Comparison of ENCODE assay signal across 15 cellular contexts in the genomic region with DNA sequence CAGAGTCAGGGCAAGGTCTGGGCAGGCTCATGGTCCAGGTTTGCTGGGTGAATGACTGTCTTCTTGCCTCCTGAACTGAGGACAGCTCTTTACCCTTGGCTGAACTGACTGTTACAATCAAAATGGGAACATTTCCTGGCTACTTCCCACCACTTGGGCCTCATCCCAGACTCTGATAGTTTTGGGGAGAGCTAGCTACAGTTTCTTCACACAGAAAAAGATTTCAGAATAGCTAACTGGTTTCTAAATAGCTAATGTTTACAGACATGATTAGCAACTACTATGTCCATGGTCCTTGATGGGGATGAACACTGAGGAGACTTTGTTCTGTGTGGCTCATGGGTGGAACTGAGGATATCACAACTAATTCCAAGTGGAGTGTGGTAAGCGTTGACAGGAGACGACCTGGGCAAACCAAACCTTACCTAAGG. TPM values are rescaled to one million over a fixed set of nuclear protein-coding genes. Genes with fewer than 3 reads are reported as not detected.
DNase-seq lines count a peak whose midpoint lies in the region; ATAC-seq and TF ChIP-seq lines count a peak whose summit lies in the region.
"Had no signal": no experiment of that assay in that cellular context is flagged by ENCODE, and none has a peak within 500 bp of the region (broad histone marks: within the 10 kb centered on the region; RNA-seq: fewer than 3 reads in every experiment).

No MANE protein-coding gene starts in this region.

- peaks cover 36 to 42% of the 10 kb centered on the region in 2 experiments for H3K4me1 Mint-ChIP-seq in H9
- peaks cover 31% of the 10 kb centered on the region for H3K4me1 Mint-ChIP-seq in mesothelial cell of epicardium

- no peak overlapping the region for H3K18ac ChIP-seq in H9 (ENCODE audit: insufficient read length, low read depth, low read length)

- H4K20me1 ChIP-seq in H9 (ENCODE audit: control insufficient read depth, insufficient read depth, insufficient read length): no peaks in the 10 kb centered on the region

- H3K4ac ChIP-seq in H9 (ENCODE audit: low read depth, low read length): no peak overlapping the region

- H3K27me3 Mint-ChIP-seq in H9 (ENCODE audit: low read depth) (no peaks in the 10 kb centered on the region), mesothelial cell of epicardium (ENCODE audit: low read depth) (no peaks in the 10 kb centered on the region)

- H4K8ac ChIP-seq in H9 (replicated peaks; ENCODE audit: insufficient read length, low read depth, low read length): no peak overlapping the region

- no peaks in the 10 kb centered on the region for H3K27me3 ChIP-seq in H9 (ENCODE audit: insufficient read depth, low read length)
- H3K27me3 ChIP-seq in suprapubic skin: no peaks in the 10 kb centered on the region

- H4K5ac ChIP-seq in H9 (ENCODE audit: insufficient read length, low read depth, low read length): no peak overlapping the region

- no peaks in the 10 kb centered on the region for H3K36me3 ChIP-seq in suprapubic skin

- H3K27ac ChIP-seq in H9 (ENCODE audit: insufficient read length, low read depth, low read length): no peak overlapping the region
- H3K27ac ChIP-seq in suprapubic skin: peak overlapping the region; percentile 4

- H2BK20ac ChIP-seq in H9 (ENCODE audit: low read depth, low read length, poor library complexity, severe bottlenecking): no peak overlapping the region

- DNase-seq in H9: no peak
- peak; percentile 85 for DNase-seq in fibroblast of the aortic adventitia (ENCODE audit: low read depth)
- DNase-seq in mesothelial cell of epicardium (ENCODE audit: low spot score in 2 of 2, unreplicated experiment in 2 of 2): no peak
- DNase-seq in suprapubic skin (ENCODE audit: low spot score in 2 of 2): peak in 1 of 2 donors; percentile 64
- no peak for DNase-seq in omental fat pad (ENCODE audit: low spot score)
- DNase-seq in activated CD8-positive, alpha-beta memory T cell treated with anti-CD3 and anti-CD28 coated beads, Interleukin-2, amount 50 U/mL, for 4 hours: no peak
- DNase-seq in RPMI8226: no peak
- no peak for DNase-seq in NCI-H2107 treated with DMSO at 0.1 percent for 48 hours (lab: John Stamatoyannopoulos, UW; ENCODE audit: unreplicated experiment)
- DNase-seq: activated CD4-positive, CD25-positive, alpha-beta regulatory T cell; dermis blood vessel endothelial cell; foreskin melanocyte; MV-4-11; NCI-H446; OCI-M1; trophoblast cell had no signal

- H4K91ac ChIP-seq in H9 (ENCODE audit: insufficient read length, low read depth, low read length): no peak overlapping the region

- H2BK120ac ChIP-seq in H9 (ENCODE audit: low read depth, low read length, poor library complexity, severe bottlenecking): no peak overlapping the region

- H2BK15ac ChIP-seq in H9 (ENCODE audit: low read depth, low read length): no peak overlapping the region

- H3K4me3 ChIP-seq in fibroblast of the aortic adventitia (ENCODE audit: low read depth, low read length): no peak overlapping the region
- no peak overlapping the region for H3K4me3 ChIP-seq in suprapubic skin

- TF ChIP-seq EP300 in suprapubic skin (IDR thresholded peaks at IDR 0.05): no peak

- H2AFZ ChIP-seq in H9 (ENCODE audit: low read length): no peak overlapping the region

- H3T11ph ChIP-seq in H9 (ENCODE audit: low read length): no peak overlapping the region

- no peak overlapping the region for H3K14ac ChIP-seq in H9 (ENCODE audit: insufficient read depth, low read length)

- no peak overlapping the region for H2AK5ac ChIP-seq in H9 (ENCODE audit: insufficient read length, low read length)

- no peak for TF ChIP-seq POLR2A in suprapubic skin (IDR thresholded peaks at IDR 0.05)

- no peaks in the 10 kb centered on the region for H3K79me1 ChIP-seq in H9 (ENCODE audit: insufficient read depth, low read depth, low read length, poor library complexity, severe bottlenecking)

- H3K9me3 Mint-ChIP-seq in H9: no peaks in the 10 kb centered on the region
- H3K9me3 Mint-ChIP-seq in mesothelial cell of epicardium: no peaks in the 10 kb centered on the region

- no peaks in the 10 kb centered on the region for H3K79me2 ChIP-seq in H9 (ENCODE audit: insufficient read depth, low read length)

- no peaks in the 10 kb centered on the region for H3K23me2 ChIP-seq in H9 (ENCODE audit: insufficient read length, low read depth, low read length, poor library complexity, severe bottlenecking)

- H3K4me2 ChIP-seq in H9 (ENCODE audit: insufficient read depth, insufficient read length, low read length): no peak overlapping the region

- no peak overlapping the region for H2BK12ac ChIP-seq in H9 (ENCODE audit: insufficient read length, low read depth, low read length)

- no peak overlapping the region for H3K56ac ChIP-seq in H9 (ENCODE audit: insufficient read length, low read depth, low read length)

- no peak overlapping the region for H3K9ac ChIP-seq in H9 (ENCODE audit: extremely low read depth, insufficient read length, low read length)

- ATAC-seq in omental fat pad (ENCODE audit: low FRiP score): no peak

- no peak overlapping the region for H3K4me3 Mint-ChIP-seq in H9
- H3K4me3 Mint-ChIP-seq in mesothelial cell of epicardium: no peak overlapping the region

- H3K9me3 ChIP-seq in H9 (ENCODE audit: control insufficient read depth, low read depth, low read length) (no peaks in the 10 kb centered on the region), suprapubic skin (no peaks in the 10 kb centered on the region)

- H3K27ac Mint-ChIP-seq in H9 (peak overlapping the region in 2 of 3 experiments; percentile 4 to 46; a peak in 1 of 7 replicates), mesothelial cell of epicardium (peak overlapping the region; percentile 72)

- TF ChIP-seq CTCF in H9 (conservative IDR thresholded peaks at IDR 0.05): no peak
- TF ChIP-seq CTCF in fibroblast of the aortic adventitia (IDR thresholded peaks at IDR 0.05; ENCODE audit: insufficient read depth, low read length): no peak
- TF ChIP-seq CTCF in mesothelial cell of epicardium (IDR thresholded peaks at IDR 0.05; ENCODE audit: unreplicated experiment): no peak
- no peak for TF ChIP-seq CTCF in suprapubic skin (IDR thresholded peaks at IDR 0.05)
- TF ChIP-seq CTCF in omental fat pad (IDR thresholded peaks at IDR 0.05): no peak

- H3K36me3 Mint-ChIP-seq in H9 (ENCODE audit: insufficient read depth in 1 of 3, low read depth in 3 of 3) (peaks cover 0 to 29% (median 2%) of the 10 kb centered on the region in 3 experiments; a peak in 4 of 7 replicates), mesothelial cell of epicardium (no peaks in the 10 kb centered on the region)

- H3K4me1 ChIP-seq in H9 (ENCODE audit: insufficient read depth, low read length) (no peaks in the 10 kb centered on the region), suprapubic skin (peaks cover 34% of the 10 kb centered on the region)

- H3K23ac ChIP-seq in H9 (ENCODE audit: insufficient read length, low read depth, low read length): no peak overlapping the region

- H2BK5ac ChIP-seq in H9 (ENCODE audit: insufficient read length, low read length): no peak overlapping the region

- no CpG with 5 or more reads among the region's 2 CpGs for WGBS in H9 (ENCODE audit: extremely low coverage, insufficient read length, low lambda C conversion rate)
- WGBS in suprapubic skin: 71% methylated on average over 2 of the region's 2 CpGs

RNA-seq across cellular contexts. Expression of a gene that starts 7.1 kb away (rescaled TPM):
- 17.7 and 18.0 TPM in 2 replicates for total RNA-seq in H9 (2021)
- 0.18 and 0.65 TPM in 2 replicates for total RNA-seq in fibroblast of the aortic adventitia (ENCODE audit: low replicate concordance)
- 29.7 to 31.3 TPM (median 30.5 TPM) in 3 replicates for total RNA-seq in mesothelial cell of epicardium
- 1 to 10 TPM in 2 of 4 donors, under 1 TPM in 2; 0.42 to 7.5 (median 1.1) TPM for total RNA-seq in suprapubic skin
- 1 to 10 TPM; 3.1 to 7.7 (median 3.8) TPM for total RNA-seq in omental fat pad
